Comparison of ENCODE assay signal across 27 cellular contexts in the genomic region with DNA sequence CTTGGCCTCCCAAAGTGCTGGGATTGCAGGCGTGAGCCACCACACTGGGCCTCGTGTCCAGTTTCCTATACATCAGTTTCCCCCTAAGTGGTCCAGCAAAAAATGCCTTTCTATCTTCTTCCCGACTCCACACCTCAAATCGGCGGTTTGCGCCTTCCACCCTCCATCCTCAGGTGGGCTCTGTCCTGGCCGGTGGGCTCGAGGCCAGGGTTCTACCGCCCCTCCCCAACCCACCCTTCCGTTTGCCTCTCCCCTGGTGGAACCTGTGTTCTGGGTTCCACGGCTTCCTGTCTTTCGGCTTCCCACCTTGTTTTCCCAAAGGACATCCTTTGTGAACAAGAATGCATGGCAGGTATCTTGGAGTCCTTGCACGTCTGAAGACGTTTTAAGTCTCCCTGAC.
"Had no signal": no experiment of that assay in that cellular context is flagged by ENCODE, and none has a peak within 500 bp of the region (broad histone marks: within the 10 kb centered on the region; RNA-seq: fewer than 3 reads in every experiment).

No MANE protein-coding gene starts in this region.

- H3K9me3 ChIP-seq: stomach, suprapubic skin, testis, thoracic aorta, thyroid gland, tibial artery, transverse colon, upper lobe of left lung, uterus, vagina had no signal

- H3K27ac ChIP-seq: stomach, suprapubic skin, testis, thoracic aorta, thyroid gland, tibial artery, tibial nerve, transverse colon, upper lobe of left lung, uterus, vagina had no signal

- H3K4me1 Mint-ChIP-seq: stimulated activated effector memory CD8-positive, alpha-beta T cell treated with anti-CD3 and anti-CD28 coated beads, Interleukin-12 subunit alpha, Interleukin-12 subunit beta, amount 100 ng/mL, for 72 hours; stimulated activated memory B cell treated with anti-CD40 and anti-IgM and Interleukin-4, amounts not matched to agents 10 μg/mL and 1 μg/mL and 100 μg/mL, for 72 hours; stimulated activated naive CD8-positive, alpha-beta T cell treated with anti-CD3 and anti-CD28 coated beads, Interleukin-15, amount 100 ng/mL, for 72 hours had no signal

- ATAC-seq: stimulated activated effector memory CD8-positive, alpha-beta T cell treated with anti-CD3 and anti-CD28 coated beads, Interleukin-12 subunit alpha, Interleukin-12 subunit beta, amount 100 ng/mL, for 72 hours; stimulated activated memory B cell treated with anti-CD40 and anti-IgM and Interleukin-4, amounts not matched to agents 10 μg/mL and 1 μg/mL and 100 μg/mL, for 72 hours; stimulated activated naive B cell treated with anti-CD40 and anti-IgM and Interleukin-4, amounts not matched to agents 10 μg/mL and 1 μg/mL and 100 μg/mL, for 72 hours; stimulated activated naive CD8-positive, alpha-beta T cell treated with anti-CD3 and anti-CD28 coated beads, Interleukin-15, amount 100 ng/mL, for 72 hours; stimulated activated naive CD8-positive, alpha-beta T cell treated with anti-CD3 and anti-CD28 coated beads, Interleukin-15, Interleukin-2, amounts not matched to agents 100 U/mL and 50 U/mL, for 24 hours had no signal

- H3K36me3 ChIP-seq: stomach, suprapubic skin, thoracic aorta, thyroid gland, tibial artery, tibial nerve, transverse colon, upper lobe of left lung, uterus, vagina had no signal

- H3K27ac Mint-ChIP-seq: stimulated activated effector memory CD8-positive, alpha-beta T cell treated with anti-CD3 and anti-CD28 coated beads, Interleukin-12 subunit alpha, Interleukin-12 subunit beta, amount 100 ng/mL, for 72 hours; stimulated activated memory B cell treated with anti-CD40 and anti-IgM and Interleukin-4, amounts not matched to agents 10 μg/mL and 1 μg/mL and 100 μg/mL, for 72 hours; stimulated activated naive B cell treated with anti-CD40 and anti-IgM and Interleukin-4, amounts not matched to agents 10 μg/mL and 1 μg/mL and 100 μg/mL, for 72 hours; stimulated activated naive CD8-positive, alpha-beta T cell treated with anti-CD3 and anti-CD28 coated beads, Interleukin-15, amount 100 ng/mL, for 72 hours; stimulated activated naive CD8-positive, alpha-beta T cell treated with anti-CD3 and anti-CD28 coated beads, Interleukin-15, Interleukin-2, amounts not matched to agents 100 ng/mL and 50 ng/mL, for 24 hours; type B pancreatic cell had no signal

- H3K27me3 Mint-ChIP-seq: stimulated activated naive B cell treated with anti-CD40 and anti-IgM and Interleukin-4, amounts not matched to agents 10 μg/mL and 1 μg/mL and 100 μg/mL, for 72 hours; stimulated activated naive CD8-positive, alpha-beta T cell treated with anti-CD3 and anti-CD28 coated beads, Interleukin-15, amount 100 ng/mL, for 72 hours had no signal

- H3K4me3 Mint-ChIP-seq: stimulated activated effector memory CD8-positive, alpha-beta T cell treated with anti-CD3 and anti-CD28 coated beads, Interleukin-12 subunit alpha, Interleukin-12 subunit beta, amount 100 ng/mL, for 72 hours; stimulated activated memory B cell treated with anti-CD40 and anti-IgM and Interleukin-4, amounts not matched to agents 10 μg/mL and 1 μg/mL and 100 μg/mL, for 72 hours; stimulated activated naive B cell treated with anti-CD40 and anti-IgM and Interleukin-4, amounts not matched to agents 10 μg/mL and 1 μg/mL and 100 μg/mL, for 72 hours; stimulated activated naive CD8-positive, alpha-beta T cell treated with anti-CD3 and anti-CD28 coated beads, Interleukin-15, amount 100 ng/mL, for 72 hours; stimulated activated naive CD8-positive, alpha-beta T cell treated with anti-CD3 and anti-CD28 coated beads, Interleukin-15, Interleukin-2, amounts not matched to agents 100 ng/mL and 50 ng/mL, for 24 hours; type B pancreatic cell had no signal

- H3K9me3 Mint-ChIP-seq: stimulated activated effector memory CD8-positive, alpha-beta T cell treated with anti-CD3 and anti-CD28 coated beads, Interleukin-12 subunit alpha, Interleukin-12 subunit beta, amount 100 ng/mL, for 72 hours; stimulated activated naive CD8-positive, alpha-beta T cell treated with anti-CD3 and anti-CD28 coated beads, Interleukin-15, amount 100 ng/mL, for 72 hours; stimulated activated naive CD8-positive, alpha-beta T cell treated with anti-CD3 and anti-CD28 coated beads, Interleukin-15, Interleukin-2, amounts not matched to agents 100 ng/mL and 50 ng/mL, for 24 hours; type B pancreatic cell had no signal

- H3K4me1 ChIP-seq: stomach, suprapubic skin, testis, thyroid gland, tibial artery, tibial nerve, upper lobe of left lung, uterus, vagina had no signal

- H3K27me3 ChIP-seq: stomach, suprapubic skin, testis, thyroid gland, tibial artery, transverse colon, upper lobe of left lung, uterus, vagina had no signal

- DNase-seq: stimulated activated CD4-positive, alpha-beta T cell treated with anti-CD3 and anti-CD28 coated beads, Interleukin-2, amount 100 ng/mL, for 24 hours; stimulated activated CD4-positive, alpha-beta T cell treated with anti-CD3 and anti-CD28 coated beads, Interleukin-2, amount 100 ng/mL, for 48 hours; stimulated activated CD4-positive, alpha-beta T cell treated with anti-CD3 and anti-CD28 coated beads, Interleukin-4, amount 100 ng/mL, for 1 hour; stimulated activated CD4-positive, alpha-beta T cell treated with anti-CD3 and anti-CD28 coated beads, Interleukin-4, amount 100 ng/mL, for 24 hours; stimulated activated CD4-positive, alpha-beta T cell treated with anti-CD3 and anti-CD28 coated beads, Interleukin-4, amount 100 ng/mL, for 4 hours; stimulated activated CD8-positive, alpha-beta memory T cell treated with anti-CD3 and anti-CD28 coated beads, Interleukin-4, amount 100 ng/mL, for 48 hours; stimulated activated naive B cell treated with anti-CD40 and anti-IgM and Interleukin-4, amounts not matched to agents 10 μg/mL and 1 μg/mL and 100 μg/mL, for 72 hours; stimulated activated naive CD4-positive, alpha-beta T cell; stimulated activated naive CD8-positive, alpha-beta T cell treated with anti-CD3 and anti-CD28 coated beads, Interleukin-15, amount 100 ng/mL, for 72 hours; stimulated activated naive CD8-positive, alpha-beta T cell treated with anti-CD3 and anti-CD28 coated beads, Interleukin-15, Interleukin-2, amounts not matched to agents 100 U/mL and 50 U/mL, for 24 hours; stomach; substantia nigra; testis; thyroid gland; tibial artery; transverse colon; trophoblast cell; upper lobe of left lung; uterus had no signal

- H3K36me3 Mint-ChIP-seq: stimulated activated effector memory CD8-positive, alpha-beta T cell treated with anti-CD3 and anti-CD28 coated beads, Interleukin-12 subunit alpha, Interleukin-12 subunit beta, amount 100 ng/mL, for 72 hours; stimulated activated memory B cell treated with anti-CD40 and anti-IgM and Interleukin-4, amounts not matched to agents 10 μg/mL and 1 μg/mL and 100 μg/mL, for 72 hours; type B pancreatic cell had no signal

- H3K4me3 ChIP-seq: stomach, suprapubic skin, testis, thoracic aorta, thyroid gland, tibial artery, tibial nerve, transverse colon, upper lobe of left lung, uterus, vagina had no signal
